ENCODE assay signal across 9 cellular contexts in the genomic region with DNA sequence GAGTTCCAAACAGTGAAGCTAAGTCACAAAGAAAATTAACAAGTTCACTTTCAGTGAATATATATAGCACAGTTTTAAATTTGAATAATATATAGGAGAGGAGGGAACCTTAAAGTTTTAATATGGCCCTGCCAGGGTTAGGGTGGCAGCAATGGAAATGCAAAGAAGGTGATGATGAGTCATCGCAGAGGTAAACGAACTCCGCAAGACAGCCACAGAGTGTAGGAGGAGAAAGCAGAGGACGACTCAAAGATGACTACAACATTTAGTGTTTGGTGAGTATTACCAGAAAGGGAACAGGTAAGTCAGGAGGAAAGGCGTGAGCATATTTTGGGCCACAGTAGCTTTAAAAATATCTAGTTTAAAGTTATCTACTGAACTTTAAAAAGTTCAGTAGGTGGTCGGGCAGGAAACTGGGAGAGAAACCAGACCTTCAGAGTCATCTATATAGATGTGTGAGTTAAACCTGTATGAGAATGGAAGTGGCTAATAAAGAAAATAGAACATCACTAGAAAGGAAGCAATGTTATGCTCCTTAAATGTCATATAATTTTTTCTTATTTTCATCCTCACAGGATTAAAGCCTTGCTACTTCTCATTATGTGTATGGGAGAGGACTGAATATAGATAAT.
DNase-seq lines count a peak whose midpoint lies in the region; ATAC-seq lines count a peak whose summit lies in the region.
"Had no signal": no experiment of that assay in that cellular context is flagged by ENCODE, and none has a peak within 500 bp of the region (broad histone marks: within the 10 kb centered on the region; RNA-seq: fewer than 3 reads in every experiment).

No MANE protein-coding gene starts in this region.

- peaks cover 0 to 2% of the 10 kb centered on the region in 2 donors for H3K27me3 Mint-ChIP-seq in CD8-positive, alpha-beta memory T cell

- POLR2A ChIA-PET in CD8-positive, alpha-beta memory T cell (lab: Charles Lee), result no interaction called here

- H3K27ac ChIP-seq in epithelial cell of prostate, result peak overlapping the region; percentile 70
- no peak overlapping the region for H3K27ac ChIP-seq in CD8-positive, alpha-beta memory T cell (ENCODE audit: low read depth, low read length)

- H3K27ac Mint-ChIP-seq in CD8-positive, alpha-beta memory T cell, result peak overlapping the region in 3 of 8 donors; percentile 45 to 58 (median 52)

- peaks cover 7 to 10% (median 7%) of the 10 kb centered on the region in 3 donors for H3K36me3 Mint-ChIP-seq in CD8-positive, alpha-beta memory T cell

- no peaks in the 10 kb centered on the region for H3K27me3 ChIP-seq in CD8-positive, alpha-beta memory T cell (ENCODE audit: insufficient read depth, low read length, poor library complexity, severe bottlenecking)

- peak; percentile 68 for DNase-seq in epithelial cell of prostate (ENCODE audit: low read depth, low spot score)
- DNase-seq in NCI-H774 (lab: John Stamatoyannopoulos, UW), result no peak
- DNase-seq in ecto neural progenitor cell (ENCODE audit: low spot score), result no peak
- no peak for DNase-seq in NCI-H187 (lab: John Stamatoyannopoulos, UW)
- DNase-seq in CD8-positive, alpha-beta memory T cell, result no peak
- DNase-seq: DMS79 treated with DMSO at 0.1 percent for 48 hours had no signal

- no peaks in the 10 kb centered on the region for H3K36me3 ChIP-seq in CD8-positive, alpha-beta memory T cell (ENCODE audit: insufficient read depth, low read length)

- peak; percentile 92 for ATAC-seq in GM18502 (IDR thresholded peaks at IDR 0.05; ENCODE audit: poor library complexity, unreplicated experiment)
- peak; percentile 87 for ATAC-seq in GM21390 (IDR thresholded peaks at IDR 0.05; ENCODE audit: unreplicated experiment)
- ATAC-seq in HG03354 (IDR thresholded peaks at IDR 0.05; ENCODE audit: poor library complexity, severe bottlenecking, unreplicated experiment), result peak; percentile 91

- no peaks in the 10 kb centered on the region for H3K4me1 ChIP-seq in CD8-positive, alpha-beta memory T cell (ENCODE audit: insufficient read depth, low read length)

- H3K4me3 ChIP-seq in CD8-positive, alpha-beta memory T cell (ENCODE audit: low read length), result no peak overlapping the region

- no peaks in the 10 kb centered on the region for H3K9me3 Mint-ChIP-seq in CD8-positive, alpha-beta memory T cell

- H3K9me3 ChIP-seq in CD8-positive, alpha-beta memory T cell (ENCODE audit: low read length), result no peaks in the 10 kb centered on the region

- H3K4me3 Mint-ChIP-seq in CD8-positive, alpha-beta memory T cell, result no peak overlapping the region

- peaks cover 0 to 13% (median 10%) of the 10 kb centered on the region in 3 donors for H3K4me1 Mint-ChIP-seq in CD8-positive, alpha-beta memory T cell

- CTCF ChIA-PET in CD8-positive, alpha-beta memory T cell (lab: Charles Lee), result no interaction called here
